29 cellular contexts compared by ENCODE assay signal in the genomic region with DNA sequence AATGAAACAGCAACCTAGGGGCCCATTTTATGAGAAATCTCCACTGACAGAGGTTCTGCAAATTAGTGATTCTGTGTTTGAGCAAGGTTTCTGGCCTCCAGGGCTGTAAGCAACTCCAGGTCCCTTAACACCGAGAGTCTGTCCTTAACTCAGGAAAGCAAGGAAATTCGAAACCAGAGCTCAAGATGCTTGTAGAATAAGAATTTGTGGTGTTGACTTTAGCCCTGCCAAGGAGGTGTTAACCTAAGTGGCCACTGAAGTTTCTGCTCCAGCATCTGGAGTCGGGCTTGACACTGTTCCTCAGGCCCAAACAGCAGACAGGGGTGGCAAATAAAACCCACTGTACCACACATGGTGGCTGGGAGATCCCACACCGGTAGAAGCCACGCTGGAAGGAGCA.
DNase-seq lines count a peak whose midpoint lies in the region; FAIRE-seq and TF ChIP-seq lines count a peak whose summit lies in the region.
"Had no signal": no experiment of that assay in that cellular context is flagged by ENCODE, and none has a peak within 500 bp of the region (broad histone marks: within the 10 kb centered on the region; RNA-seq: fewer than 3 reads in every experiment).

No MANE protein-coding gene starts in this region.

- no peak overlapping the region for H2BK12ac ChIP-seq in H1 (ENCODE audit: low read depth, low read length)

- no peaks in the 10 kb centered on the region for H3K79me2 ChIP-seq in H1 (ENCODE audit: control insufficient read depth in 1 of 2, insufficient read depth in 2 of 2, low read length in 2 of 2)

- no peaks in the 10 kb centered on the region for H3K9me3 ChIP-seq in H1 (ENCODE audit: insufficient read depth in 2 of 2, low read depth in 1 of 2, low read length in 1 of 2)
- H3K9me3 ChIP-seq: pancreas, testis had no signal

- H3K23me2 ChIP-seq in H1 (ENCODE audit: low read depth, low read length): no peaks in the 10 kb centered on the region

- no peaks in the 10 kb centered on the region for H3K27me3 ChIP-seq in H1 (replicated peaks in 1 of 4; ENCODE audit: control insufficient read depth in 3 of 4, extremely low read depth in 1 of 4, insufficient read depth in 3 of 4, low read length in 3 of 4)
- H3K27me3 ChIP-seq: brain microvascular endothelial cell, neural progenitor cell, pancreas, testis had no signal

- WGBS in H1 (ENCODE audit: extremely low coverage in 1 of 2, insufficient coverage in 1 of 2, insufficient read length in 1 of 2, insufficient replicate concordance in 2 of 2, low coverage in 1 of 2, low lambda C conversion rate in 2 of 2, missing lambda C conversion rate in 1 of 2), 2 experiments: 74% methylated on average over 5 of the region's 5 CpGs; no CpG with 5 or more reads in 1 of the 2 experiments

- H3K36me3 ChIP-seq in H1 (ENCODE audit: control insufficient read depth in 2 of 4, insufficient read depth in 4 of 4, low read length in 3 of 4): no peaks in the 10 kb centered on the region
- H3K36me3 ChIP-seq: brain microvascular endothelial cell, neural progenitor cell, pancreas had no signal

- no peak overlapping the region for H3K4me3 ChIP-seq in H1 (ENCODE audit: extremely low read depth in 1 of 4, insufficient read depth in 2 of 4, low read depth in 3 of 4, low read length in 4 of 4)
- H3K4me3 ChIP-seq: GM12878, neural progenitor cell, pancreas, skin epidermis, testis had no signal

- H2BK5ac ChIP-seq in H1 (ENCODE audit: low read depth, low read length): no peak overlapping the region

- no peak overlapping the region for H2BK120ac ChIP-seq in H1 (replicated peaks; ENCODE audit: low read depth, low read length)

- H3K79me1 ChIP-seq in H1 (ENCODE audit: low read depth, low read length): no peaks in the 10 kb centered on the region

- CTCF ChIA-PET in H1 (lab: Charles Lee; ENCODE audit: partially characterized antibody): interaction anchor here (1.0 to 4.0 kb wide), 7 partner anchors 9 to 135 kb away, joined by 3 to 28 read pairs (median 4); no protein-coding TSS in a partner anchor

- DNase-seq in DMS 273 (lab: John Stamatoyannopoulos, UW; ENCODE audit: unreplicated experiment) (peak; percentile 45), DMS 273 treated with DMSO at 0.1 percent for 48 hours (lab: John Stamatoyannopoulos, UW) (no peak), M059J (ENCODE audit: low read depth) (peak; percentile 23), H1 (ENCODE audit: low read depth in 1 of 2, low spot score in 2 of 2) (no peak), myocyte (ENCODE audit: low read depth) (peak; percentile 21), superior temporal gyrus (ENCODE audit: extremely low spot score) (no peak), HPDE6-E6E7 (ENCODE audit: extremely low spot score) (no peak), NCI-H1048 (lab: John Stamatoyannopoulos, UW) (no peak)
- DNase-seq: activated CD4-positive, alpha-beta T cell treated with anti-CD3 and anti-CD28 coated beads for 4 hours; activated CD8-positive, alpha-beta T cell treated with anti-CD3 and anti-CD28 coated beads, Interleukin-2, amount 10 ng/mL, durations not matched to agents 7 days and 5 days; activated naive CD4-positive, alpha-beta T cell treated with anti-CD3 and anti-CD28 coated beads, Interleukin-2, amount 50 U/mL, for 16 hours; amygdala; brain microvascular endothelial cell; CD4-positive, alpha-beta T cell; hippocampal formation; left colon; NCI-H187 treated with DMSO at 0.1 percent for 48 hours; NCI-H446; pancreas; stimulated activated naive CD4-positive, alpha-beta T cell; SW 1271; T-helper 9 cell; testis had no signal

- no peak overlapping the region for H3K56ac ChIP-seq in H1 (replicated peaks; ENCODE audit: insufficient read length, low read depth, low read length)

- FAIRE-seq in H1 (lab: Jason Lieb, UNC): no peak
- FAIRE-seq: endothelial cell of umbilical vein, GM12878, pancreas, urothelium cell line had no signal

- H2BK20ac ChIP-seq in H1 (ENCODE audit: low read length): no peak overlapping the region; the same call in 1 of the 2 replicates

- no peak overlapping the region for H3K9ac ChIP-seq in H1 (replicated peaks in 1 of 4; ENCODE audit: extremely low read depth in 1 of 4, low read depth in 3 of 4, low read length in 3 of 4)
- H3K9ac ChIP-seq: neural progenitor cell had no signal

- TF ChIP-seq POLR2A in H1 (IDR thresholded peaks at IDR 0.05; ENCODE audit: control extremely low read depth in 1 of 2, low read depth in 2 of 2, low read length in 2 of 2): no peak

- H2AK5ac ChIP-seq in H1 (ENCODE audit: low read depth, low read length): no peak overlapping the region

- no peak overlapping the region for H3K14ac ChIP-seq in H1 (ENCODE audit: insufficient read length)

- H2AFZ ChIP-seq in H1 (ENCODE audit: low read length): peak overlapping the region; percentile 20; the same call in 1 of the 2 replicates
- H2AFZ ChIP-seq: neural progenitor cell had no signal

- peak overlapping the region; percentile 5; the same call in 1 of the 2 replicates for H3K18ac ChIP-seq in H1 (ENCODE audit: extremely low read depth, low read length)

- H4K5ac ChIP-seq in H1 (ENCODE audit: insufficient read length, low read depth, low read length): no peak overlapping the region

- H4K8ac ChIP-seq in H1 (ENCODE audit: extremely low read depth, insufficient read depth, low read length): no peak overlapping the region

- TF ChIP-seq CTCF in H1 (IDR thresholded peaks at IDR 0.05; ENCODE audit: control extremely low read depth in 1 of 3, insufficient read depth in 1 of 3, low read depth in 1 of 3, low read length in 3 of 3): no peak

- H3K4ac ChIP-seq in H1 (replicated peaks; ENCODE audit: insufficient read length, low read depth, low read length): no peak overlapping the region

- peaks cover 4 to 13% (median 12%) of the 10 kb centered on the region in 4 experiments for H3K4me1 ChIP-seq in H1 (replicated peaks in 1 of 4; ENCODE audit: control insufficient read depth in 3 of 4, insufficient read depth in 4 of 4, low read length in 3 of 4)
- H3K4me1 ChIP-seq: pancreas, testis had no signal

- no peak for TF ChIP-seq RAD21 in H1 (IDR thresholded peaks at IDR 0.05 in 1 of 2, conservative IDR thresholded peaks at IDR 0.05 in 1 of 2; ENCODE audit: low read depth in 2 of 2, low read length in 2 of 2)

- TF ChIP-seq EP300 in H1 (IDR thresholded peaks at IDR 0.05; ENCODE audit: borderline replicate concordance in 1 of 2, low read depth in 2 of 2, low read length in 2 of 2): no peak

- H4K20me1 ChIP-seq in H1 (replicated peaks in 1 of 2; ENCODE audit: control insufficient read depth in 1 of 2, insufficient read depth in 2 of 2, low read length in 2 of 2): no peaks in the 10 kb centered on the region

- no peak overlapping the region for H2BK15ac ChIP-seq in H1 (ENCODE audit: low read length)

- no peak overlapping the region for H4K91ac ChIP-seq in H1 (replicated peaks; ENCODE audit: insufficient read length, low read length)

- no peak overlapping the region for H3K27ac ChIP-seq in H1 (ENCODE audit: low read depth, low read length)
- H3K27ac ChIP-seq: 22Rv1, brain microvascular endothelial cell, neural progenitor cell, pancreas, skin epidermis, testis had no signal

- POLR2A ChIA-PET in H1 (lab: Charles Lee; ENCODE audit: partially characterized antibody): interaction anchor here (1.2 kb wide), 1 partner anchor 9 kb away, joined by 3 read pairs; no protein-coding TSS in a partner anchor

- no peak overlapping the region for H3K23ac ChIP-seq in H1 (ENCODE audit: insufficient read length)

- H3K4me2 ChIP-seq in H1 (ENCODE audit: insufficient read depth in 1 of 2, low read depth in 2 of 2, low read length in 2 of 2): peak overlapping the region in 1 of 2 experiments; percentile 35; a peak in 3 of 4 replicates
- H3K4me2 ChIP-seq: neural progenitor cell had no signal

TF ChIP-seq in H1, 55 proteins besides CTCF, POLR2A, EP300 and RAD21:
- TF ChIP-seq RXRA (IDR thresholded peaks at IDR 0.05; ENCODE audit: insufficient read depth, low read depth, low read length) (no peak), CEBPB (IDR thresholded peaks at IDR 0.05; ENCODE audit: low read depth, low read length) (no peak), TAF1 (IDR thresholded peaks at IDR 0.05; ENCODE audit: low read depth, low read length) (no peak), KDM5A (IDR thresholded peaks at IDR 0.05; ENCODE audit: low read length) (no peak), HDAC2 (IDR thresholded peaks at IDR 0.05; ENCODE audit: borderline replicate concordance in 1 of 2, low read depth in 2 of 2, low read length in 2 of 2) (no peak), POU5F1 (IDR thresholded peaks at IDR 0.05; ENCODE audit: low read depth, low read length) (no peak)
TF ChIP-seq in H1: peak in this region for 0.

Comparison
In these comparisons a context has a peak if more than half of its experiments do, and no peak if none do; other contexts are left out.
1. DNase-seq: peak in DMS 273 (single experiment), M059J (single experiment) and myocyte (single experiment); none in DMS 273 treated with DMSO at 0.1 percent for 48 hours (single experiment), H1 (0 of 2), superior temporal gyrus (single experiment), HPDE6-E6E7 (single experiment) and NCI-H1048 (single experiment).